ENCODE assay signal across 10 cellular contexts in the genomic region with DNA sequence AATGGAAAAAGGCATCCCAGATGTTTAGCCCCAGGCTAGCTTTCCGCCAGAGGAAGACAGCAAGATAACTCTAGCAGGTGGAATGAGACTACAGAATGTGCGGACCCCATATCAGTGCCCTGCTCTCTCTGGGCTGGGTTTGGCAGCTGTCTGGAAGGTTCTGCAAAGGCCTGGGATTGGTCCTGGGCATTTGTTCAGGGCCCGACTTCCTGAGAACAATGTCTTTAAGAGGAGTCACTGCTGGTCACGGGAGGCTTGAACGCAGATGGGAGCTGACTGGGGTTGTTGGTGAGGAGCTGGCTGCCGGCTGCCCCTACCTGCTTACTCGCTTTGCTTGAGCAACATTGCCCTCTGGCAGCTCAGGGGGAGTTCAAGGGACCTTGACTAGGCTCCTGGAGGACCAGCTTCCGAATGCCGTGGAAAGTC.
A peak's percentile ranks its signal among the peaks of the same experiment; 100 is the strongest.
DNase-seq lines count a peak whose midpoint lies in the region; ATAC-seq and TF ChIP-seq lines count a peak whose summit lies in the region.
"Had no signal": no experiment of that assay in that cellular context is flagged by ENCODE, and none has a peak within 500 bp of the region (broad histone marks: within the 10 kb centered on the region; RNA-seq: fewer than 3 reads in every experiment).

No MANE protein-coding gene starts in this region.

- BruUV-seq in mammary epithelial cell (replicated peaks; lab: Mats Ljungman, UMichigan): no TSS peak

- CTCF ChIA-PET in mammary epithelial cell (lab: Charles Lee; ENCODE audit: low non-redundant PET): no interaction called here

- no peaks in the 10 kb centered on the region for H4K20me1 ChIP-seq in mammary epithelial cell (ENCODE audit: insufficient read depth, low read length)

- H3K9me3 ChIP-seq in mammary epithelial cell (replicated peaks; ENCODE audit: insufficient read depth, low read length): no peaks in the 10 kb centered on the region
- peaks cover 0 to 4% of the 10 kb centered on the region in 2 donors for H3K9me3 ChIP-seq in left lung
- peaks cover 0 to 6% (median 0%) of the 10 kb centered on the region in 4 donors for H3K9me3 ChIP-seq in tibial nerve

- H3K27me3 ChIP-seq in mammary epithelial cell (ENCODE audit: insufficient read depth, low read length) (no peaks in the 10 kb centered on the region), left lung (no peaks in the 10 kb centered on the region), tibial nerve (no peaks in the 10 kb centered on the region)

- no peak overlapping the region for H3K9ac ChIP-seq in mammary epithelial cell (ENCODE audit: insufficient read depth, low read length)

- WGBS in mammary epithelial cell (ENCODE audit: low coverage, missing lambda C conversion rate): 46% methylated on average over 6 of the region's 9 CpGs
- WGBS in tibial nerve, 2 donors: 58 to 66% methylated on average over 9 of the region's 9 CpGs

- no peak for TF ChIP-seq POLR2A in tibial nerve (IDR thresholded peaks at IDR 0.05)

- H2AFZ ChIP-seq in mammary epithelial cell (ENCODE audit: low read depth, low read length): peak overlapping the region; percentile 54

- dilution Hi-C loops in mammary epithelial cell (cut with HindIII; ENCODE audit: low sequenced_read_pairs): loop anchor here (5.0 kb wide), 1 partner anchor 53 kb away; no protein-coding TSS in a partner anchor

- intact Hi-C loops in mammary epithelial cell (cut with micrococcal nuclease): no loop called here
- intact Hi-C loops in left lung (cut with DNase I): no loop called here

- in situ Hi-C loops in mammary epithelial cell (cut with MboI; ENCODE audit: low sequenced_read_pairs in 2 of 2): no loop called here

- ATAC-seq in left lung (peak; percentile 3), GM19463 (IDR thresholded peaks at IDR 0.05; ENCODE audit: unreplicated experiment) (no peak)

- H3K27ac ChIP-seq in mammary epithelial cell (ENCODE audit: insufficient read depth, low read depth, low read length): peak overlapping the region; percentile 61
- peak overlapping the region; percentile 67 to 70 for H3K27ac ChIP-seq in left lung
- H3K27ac ChIP-seq in tibial nerve: peak overlapping the region; percentile 35 to 91 (median 76)

- H3K4me1 ChIP-seq in mammary epithelial cell (ENCODE audit: insufficient read depth, low read length) (peaks cover 39% of the 10 kb centered on the region), left lung (peaks cover 29 to 56% of the 10 kb centered on the region in 2 donors), tibial nerve (peaks cover 3 to 67% (median 44%) of the 10 kb centered on the region in 4 donors)

- no peak overlapping the region for H3K4me3 ChIP-seq in mammary epithelial cell (replicated peaks in 1 of 3; ENCODE audit: insufficient read depth in 1 of 3, low read depth in 2 of 3, low read length in 3 of 3)
- H3K4me3 ChIP-seq in left lung: no peak overlapping the region
- H3K4me3 ChIP-seq in tibial nerve: no peak overlapping the region

- peaks cover 6% of the 10 kb centered on the region for H3K36me3 ChIP-seq in mammary epithelial cell (ENCODE audit: insufficient read depth, low read length)
- peaks cover 0 to 46% of the 10 kb centered on the region in 2 donors for H3K36me3 ChIP-seq in left lung
- no peaks in the 10 kb centered on the region for H3K36me3 ChIP-seq in tibial nerve

- TF ChIP-seq CTCF in mammary epithelial cell (conservative IDR thresholded peaks at IDR 0.05 in 1 of 2, IDR thresholded peaks at IDR 0.05 in 1 of 2; ENCODE audit: extremely low read depth in 1 of 2, insufficient read depth in 1 of 2, low read depth in 1 of 2, low read length in 2 of 2) (peak in 1 of 2 donors; percentile 6), left lung (IDR thresholded peaks at IDR 0.05) (no peak), tibial nerve (IDR thresholded peaks at IDR 0.05) (no peak)

- H3K4me2 ChIP-seq in mammary epithelial cell (ENCODE audit: insufficient read depth, low read depth, low read length): peak overlapping the region; percentile 49

- peaks cover 29% of the 10 kb centered on the region for H3K79me2 ChIP-seq in mammary epithelial cell (ENCODE audit: insufficient read depth, low read length)

- no peak for TF ChIP-seq EP300 in tibial nerve (IDR thresholded peaks at IDR 0.05)

- DNase-seq in DMS79 treated with DMSO at 0.1 percent for 48 hours (lab: John Stamatoyannopoulos, UW): peak; percentile 17
- DNase-seq in DMS79 (lab: John Stamatoyannopoulos, UW): no peak
- peak; percentile 63 for DNase-seq in mammary epithelial cell
- DNase-seq in left lung: no peak
- DNase-seq in tibial nerve (ENCODE audit: low spot score in 2 of 2): no peak
- DNase-seq in activated gamma-delta T cell (lab: John Stamatoyannopoulos, UW): no peak
- no peak for DNase-seq in OCI-M2 (lab: John Stamatoyannopoulos, UW; ENCODE audit: unreplicated experiment)
- DNase-seq: activated naive CD4-positive, alpha-beta T cell; NCI-H1436 treated with DMSO at 0.1 percent for 48 hours had no signal

Comparison
In these comparisons a context has a peak if more than half of its experiments do, and no peak if none do; other contexts are left out.
1. DNase-seq: peak in DMS79 treated with DMSO at 0.1 percent for 48 hours (single experiment) and mammary epithelial cell (single experiment); none in DMS79 (single experiment), left lung (0 of 2), tibial nerve (0 of 2), activated gamma-delta T cell (single experiment) and OCI-M2 (single experiment).
2. Peak in every context shown above with its lines, with median percentiles within 50 percentile points of each other: H3K27ac ChIP-seq.